16 cellular contexts compared by ENCODE assay signal in genomic region chr3:129838086-129838485, GRCh38. TPM values are rescaled to one million over a fixed set of nuclear protein-coding genes. Genes with fewer than 3 reads are reported as not detected.
DNase-seq lines count a peak whose midpoint lies in the region; TF ChIP-seq lines count a peak whose summit lies in the region.
"Had no signal": no experiment of that assay in that cellular context is flagged by ENCODE, and none has a peak within 500 bp of the region (broad histone marks: within the 10 kb centered on the region; RNA-seq: fewer than 3 reads in every experiment).

No MANE protein-coding gene starts in this region.

- peak overlapping the region; percentile 9; the same call in 1 of the 2 replicates for H3K27ac ChIP-seq in HUES6 (ENCODE audit: low read depth, low read length)
- H3K27ac ChIP-seq in mesodermal cell (ENCODE audit: low read depth, low read length, severe bottlenecking): peak overlapping the region; percentile 79
- H3K27ac ChIP-seq in smooth muscle cell (ENCODE audit: low read depth): peak overlapping the region; percentile 4
- H3K27ac ChIP-seq in esophagus squamous epithelium: no peak overlapping the region
- H3K27ac ChIP-seq: PC-9 had no signal

- H3K4me2 ChIP-seq in smooth muscle cell: no peak overlapping the region
- H3K4me2 ChIP-seq: PC-9 had no signal

- H3K4me3 ChIP-seq in HUES6 (ENCODE audit: low read depth, low read length) (no peak overlapping the region), mesodermal cell (ENCODE audit: extremely low read depth, insufficient read depth, low read length, poor library complexity, severe bottlenecking) (no peak overlapping the region), smooth muscle cell (no peak overlapping the region), esophagus squamous epithelium (no peak overlapping the region)
- H3K4me3 ChIP-seq: HAP-1, K562, PC-9 had no signal

- H3K4me3 Mint-ChIP-seq in brain: peak overlapping the region in 1 of 5 experiments; percentile 66
- H3K4me3 Mint-ChIP-seq: CD14-positive monocyte had no signal

- WGBS in mesodermal cell (ENCODE audit: insufficient coverage in 2 of 2), 2 experiments: 90% methylated on average over 2 of the region's 6 CpGs; no CpG with 5 or more reads in 1 of the 2 experiments
- WGBS in smooth muscle cell (ENCODE audit: low lambda C conversion rate): 65% methylated on average over 6 of the region's 6 CpGs
- 63 to 68% methylated on average over 6 of the region's 6 CpGs for WGBS in esophagus squamous epithelium, 2 donors

- DNase-seq in smooth muscle cell (lab: John Stamatoyannopoulos, UW; ENCODE audit: unreplicated experiment): no peak
- no peak for DNase-seq in ecto neural progenitor cell (ENCODE audit: low spot score)
- no peak for DNase-seq in esophagus squamous epithelium (lab: John Stamatoyannopoulos, UW)
- no peak for DNase-seq in HT-29 (ENCODE audit: low spot score)
- DNase-seq in activated effector memory CD4-positive, alpha-beta T cell treated with Interleukin-2 at 50 U/mL for 16 hours: no peak
- DNase-seq: COR-L47, NCI-H1436 treated with DMSO at 0.1 percent for 48 hours, NCI-H2029 treated with DMSO at 0.1 percent for 48 hours, NCI-H748 treated with DMSO at 0.1 percent for 48 hours, PC-9 had no signal

- intact Hi-C loops in esophagus squamous epithelium (cut with DNase I): no loop called here

- no peak for TF ChIP-seq POLR2A in esophagus squamous epithelium (IDR thresholded peaks at IDR 0.05)

- H3K9ac ChIP-seq in HUES6 (ENCODE audit: low read length) (no peak overlapping the region), smooth muscle cell (ENCODE audit: low read depth) (no peak overlapping the region)

- H3K79me2 ChIP-seq in smooth muscle cell (ENCODE audit: low read depth): peaks cover 66% of the 10 kb centered on the region

- H3K4me1 ChIP-seq in HUES6 (ENCODE audit: control insufficient read depth, insufficient read depth, low read length): peaks cover 15% of the 10 kb centered on the region
- H3K4me1 ChIP-seq in mesodermal cell (ENCODE audit: control insufficient read depth, insufficient read depth, low read length, poor library complexity, severe bottlenecking): peaks cover 20% of the 10 kb centered on the region
- peaks cover 25% of the 10 kb centered on the region for H3K4me1 ChIP-seq in smooth muscle cell (ENCODE audit: low read depth)
- H3K4me1 ChIP-seq in esophagus squamous epithelium: peaks cover 0 to 12% (median 10%) of the 10 kb centered on the region in 3 donors
- H3K4me1 ChIP-seq: HAP-1 had no signal

- peaks cover 56% of the 10 kb centered on the region for H3K4me1 Mint-ChIP-seq in brain

- H3K36me3 Mint-ChIP-seq in brain: peaks cover 59% of the 10 kb centered on the region

- H3K27ac Mint-ChIP-seq in brain: peak overlapping the region in 3 of 5 experiments; percentile 13 to 93 (median 24)
- H3K27ac Mint-ChIP-seq: CD14-positive monocyte had no signal

- no peaks in the 10 kb centered on the region; the same call in 1 of the 2 replicates for H3K9me3 ChIP-seq in HUES6 (ENCODE audit: control insufficient read depth, insufficient read depth, low read depth, low read length)
- peaks cover 4% of the 10 kb centered on the region for H3K9me3 ChIP-seq in mesodermal cell (ENCODE audit: control insufficient read depth, low read length)
- H3K9me3 ChIP-seq in smooth muscle cell (replicated peaks; ENCODE audit: low read depth): peaks cover 8% of the 10 kb centered on the region
- peaks cover 0 to 4% (median 0%) of the 10 kb centered on the region in 3 donors for H3K9me3 ChIP-seq in esophagus squamous epithelium
- H3K9me3 ChIP-seq: HAP-1 had no signal

- H3K27me3 Mint-ChIP-seq in brain: no peaks in the 10 kb centered on the region

- no peak overlapping the region for H2AFZ ChIP-seq in smooth muscle cell (ENCODE audit: low read depth)
- H2AFZ ChIP-seq: PC-9 had no signal

- H3K9me3 Mint-ChIP-seq in brain: peaks cover 11 to 24% (median 20%) of the 10 kb centered on the region in 5 experiments

- no peaks in the 10 kb centered on the region for H3K27me3 ChIP-seq in HUES6 (ENCODE audit: control insufficient read depth, insufficient read depth, low read length)
- H3K27me3 ChIP-seq in smooth muscle cell (ENCODE audit: low read depth): no peaks in the 10 kb centered on the region
- H3K27me3 ChIP-seq in esophagus squamous epithelium: no peaks in the 10 kb centered on the region

- peaks cover 10% of the 10 kb centered on the region for H3F3A ChIP-seq in smooth muscle cell (ENCODE audit: low read depth)

- peaks cover 66% of the 10 kb centered on the region for H4K20me1 ChIP-seq in smooth muscle cell (ENCODE audit: low read depth)

- no peaks in the 10 kb centered on the region for H3K36me3 ChIP-seq in HUES6 (ENCODE audit: control insufficient read depth, insufficient read depth, low read length)
- peaks cover 9% of the 10 kb centered on the region for H3K36me3 ChIP-seq in mesodermal cell (ENCODE audit: control insufficient read depth, insufficient read depth, low read length)
- peaks cover 2% of the 10 kb centered on the region for H3K36me3 ChIP-seq in smooth muscle cell (ENCODE audit: low read depth)
- peaks cover 0 to 3% (median 0%) of the 10 kb centered on the region in 3 donors for H3K36me3 ChIP-seq in esophagus squamous epithelium

- TF ChIP-seq CTCF in brain (conservative IDR thresholded peaks at IDR 0.05): no peak
- no peak for TF ChIP-seq CTCF in smooth muscle cell (IDR thresholded peaks at IDR 0.05; ENCODE audit: borderline replicate concordance, insufficient read depth, poor library complexity, severe bottlenecking)
- no peak for TF ChIP-seq CTCF in esophagus squamous epithelium (IDR thresholded peaks at IDR 0.05)

RNA-seq across cellular contexts. Expression of gene TMCC1, which starts 55.4 kb away (rescaled TPM):
- polyA plus RNA-seq in brain (ENCODE audit: insufficient read depth, low read depth, low replicate concordance): 16.5 TPM
- 18.9 TPM for polyA plus RNA-seq in mesodermal cell (2013, experiment 1 of 2)
- 14.9 TPM for polyA plus RNA-seq in mesodermal cell (2013, experiment 2 of 2)
- 17.8 and 32.5 TPM in 2 replicates for total RNA-seq in smooth muscle cell
- polyA plus RNA-seq in smooth muscle cell: 5.3 and 9.7 TPM in 2 replicates
- total RNA-seq in esophagus squamous epithelium: 10 to 100 TPM; 13.1 to 23.5 (median 18.4) TPM
- total RNA-seq in HT-29 (2014; rRNA removed; shearing (Covaris generic)): 7.1 and 8.1 TPM in 2 replicates

Comparison
In these comparisons a context has a peak if more than half of its experiments do, and no peak if none do; other contexts are left out.
1. H3K27ac ChIP-seq: peak in HUES6 (single experiment), mesodermal cell (single experiment) and smooth muscle cell (single experiment); none in esophagus squamous epithelium (0 of 4).